In genomic region chr2:149132303-149132702, GRCh38 we compare ENCODE assay signal across 22 cellular contexts.
"Had no signal": no experiment of that assay in that cellular context is flagged by ENCODE, and none has a peak within 500 bp of the region (broad histone marks: within the 10 kb centered on the region; RNA-seq: fewer than 3 reads in every experiment).

No MANE protein-coding gene starts in this region.

- H3K27ac ChIP-seq: dorsolateral prefrontal cortex, gastroesophageal sphincter, neutrophil, pancreas, right lobe of liver, stomach, suprapubic skin, transverse colon had no signal

- H3K27me3 ChIP-seq: gastroesophageal sphincter, pancreas, right lobe of liver, stomach, suprapubic skin, transverse colon had no signal

- H3K4me1 ChIP-seq: gastroesophageal sphincter, pancreas, right lobe of liver, transverse colon had no signal

- DNase-seq: activated CD4-positive, alpha-beta T cell treated with anti-CD3 and anti-CD28 coated beads for 1 hour; activated CD4-positive, alpha-beta T cell treated with anti-CD3 and anti-CD28 coated beads, Interleukin-2, amount 50 U/mL, for 1 hour; activated CD8-positive, alpha-beta T cell treated with anti-CD3 and anti-CD28 coated beads, Interleukin-2, amount 10 ng/mL, durations not matched to agents 7 days and 5 days; activated gamma-delta T cell; dorsolateral prefrontal cortex; effector memory CD8-positive, alpha-beta T cell; hypothalamus; pancreas; right lobe of liver; stimulated activated CD4-positive, alpha-beta T cell treated with anti-CD3 and anti-CD28 coated beads, Interleukin-15, amount 100 ng/mL, for 24 hours; stomach; transverse colon had no signal

- H3K36me3 ChIP-seq: gastroesophageal sphincter, neutrophil, pancreas, right lobe of liver, stomach, suprapubic skin, transverse colon had no signal

- FAIRE-seq: colon, endothelial cell of umbilical vein, pancreas, urothelium cell line had no signal

- H3K4me3 ChIP-seq: dorsolateral prefrontal cortex, gastroesophageal sphincter, pancreas, right lobe of liver, smooth muscle cell, stomach, suprapubic skin, transverse colon had no signal

- H3K9me3 ChIP-seq: gastroesophageal sphincter, neutrophil, pancreas, right lobe of liver, stomach, suprapubic skin, transverse colon had no signal

- ATAC-seq: activated CD8-positive, alpha-beta T cell treated with anti-CD3 and anti-CD28 coated beads, Interleukin-2, amount 10 ng/mL, durations not matched to agents 7 days and 5 days; effector memory CD8-positive, alpha-beta T cell; esophagus mucosa; gastroesophageal sphincter; natural killer cell treated with Interleukin-12 subunit alpha and Interleukin-12 subunit beta and Interleukin-15 and Interleukin-18, amount 100 ng/mL, for 72 hours; pancreas; right lobe of liver; stimulated activated memory B cell treated with anti-CD40 and anti-IgM and Interleukin-4, amounts not matched to agents 10 μg/mL and 1 μg/mL and 100 μg/mL, for 72 hours had no signal
